ENCODE assay signal across 23 cellular contexts in genomic region chr1:2197732-2198165, GRCh38. TPM values are rescaled to one million over a fixed set of nuclear protein-coding genes. Genes with fewer than 3 reads are reported as not detected.
DNase-seq lines count a peak whose midpoint lies in the region; ATAC-seq, FAIRE-seq and TF ChIP-seq lines count a peak whose summit lies in the region.
"Had no signal": no experiment of that assay in that cellular context is flagged by ENCODE, and none has a peak within 500 bp of the region (broad histone marks: within the 10 kb centered on the region; RNA-seq: fewer than 3 reads in every experiment).

No MANE protein-coding gene starts in this region.

- no peaks in the 10 kb centered on the region for H3K27me3 ChIP-seq in CD4-positive, CD25-positive, alpha-beta regulatory T cell (ENCODE audit: control insufficient read depth, insufficient read depth, low read length)
- H3K27me3 ChIP-seq in bronchial epithelial cell (ENCODE audit: control insufficient read depth, insufficient read depth, low read length) (no peaks in the 10 kb centered on the region), neuronal stem cell (ENCODE audit: control insufficient read depth in 3 of 3, insufficient read depth in 3 of 3, low read depth in 1 of 3, low read length in 3 of 3) (peaks cover 0 to 3% (median 0%) of the 10 kb centered on the region in 3 experiments), trophoblast cell (ENCODE audit: insufficient read depth, low read length) (no peaks in the 10 kb centered on the region)
- H3K27me3 ChIP-seq: BLaER1, left lung, SJSA1 had no signal

- H3K4me3 ChIP-seq in CD4-positive, CD25-positive, alpha-beta regulatory T cell (ENCODE audit: low read depth, low read length), result no peak overlapping the region
- H3K4me3 ChIP-seq in bronchial epithelial cell (ENCODE audit: low read depth, low read length), result no peak overlapping the region
- no peak overlapping the region for H3K4me3 ChIP-seq in neuronal stem cell (ENCODE audit: low read length in 2 of 2)
- H3K4me3 ChIP-seq in trophoblast cell (ENCODE audit: low read depth, low read length), result no peak overlapping the region
- H3K4me3 ChIP-seq: BLaER1, coronary artery, left lung, SJSA1 had no signal

- no peak for TF ChIP-seq CTCF in bronchial epithelial cell (IDR thresholded peaks at IDR 0.05; ENCODE audit: insufficient read depth, low read length, severe bottlenecking)

- peak overlapping the region; percentile 60 for H3K9ac ChIP-seq in neuronal stem cell (ENCODE audit: low read depth, low read length, poor library complexity)
- H3K9ac ChIP-seq in trophoblast cell (ENCODE audit: low read length), result no peak overlapping the region

- WGBS in neuronal stem cell (ENCODE audit: extremely low coverage in 2 of 2, insufficient read length in 2 of 2, insufficient replicate concordance in 1 of 2), 2 donors, result no CpG with 5 or more reads among the region's 10 CpGs
- no CpG with 5 or more reads among the region's 10 CpGs for WGBS in trophoblast cell (ENCODE audit: extremely low coverage, insufficient coverage, insufficient read length)

- H2BK120ac ChIP-seq in neuronal stem cell (ENCODE audit: low read depth, low read length), result peak overlapping the region; percentile 47
- no peak overlapping the region for H2BK120ac ChIP-seq in trophoblast cell (ENCODE audit: insufficient read depth, low read length, poor library complexity)

- H3K36me3 ChIP-seq in CD4-positive, CD25-positive, alpha-beta regulatory T cell (ENCODE audit: control insufficient read depth, insufficient read depth, low read length), result no peaks in the 10 kb centered on the region
- H3K36me3 ChIP-seq in bronchial epithelial cell (ENCODE audit: control insufficient read depth, insufficient read depth, low read length) (peaks cover 3% of the 10 kb centered on the region), neuronal stem cell (replicated peaks in 1 of 2; ENCODE audit: control insufficient read depth in 2 of 2, insufficient read depth in 2 of 2, low read length in 2 of 2) (peaks cover 1 to 6% of the 10 kb centered on the region in 2 donors), trophoblast cell (ENCODE audit: control insufficient read depth in 1 of 2, insufficient read depth in 2 of 2, low read length in 2 of 2) (peaks cover 0 to under 1% of the 10 kb centered on the region in 2 experiments)
- H3K36me3 ChIP-seq: BLaER1, left lung had no signal

- H2BK15ac ChIP-seq in neuronal stem cell (ENCODE audit: low read length), result peak overlapping the region; percentile 67

- H3K4me2 ChIP-seq in neuronal stem cell (ENCODE audit: insufficient read depth, low read length, poor library complexity, severe bottlenecking) (no peak overlapping the region), trophoblast cell (ENCODE audit: low read length) (no peak overlapping the region)

- no peak for DNase-seq in CD4-positive, CD25-positive, alpha-beta regulatory T cell
- DNase-seq in OCI-M2 (lab: John Stamatoyannopoulos, UW; ENCODE audit: unreplicated experiment), result peak; percentile 9
- no peak for DNase-seq in bronchial epithelial cell (ENCODE audit: low read depth)
- no peak for DNase-seq in neuronal stem cell (ENCODE audit: low spot score)
- DNase-seq in trophoblast cell, result no peak
- DNase-seq in HEK293T (ENCODE audit: extremely low spot score), result no peak
- DNase-seq in SW 1271 (lab: John Stamatoyannopoulos, UW), result no peak
- DNase-seq in COLO668 (lab: John Stamatoyannopoulos, UW; ENCODE audit: unreplicated experiment), result no peak
- DNase-seq: activated CD4-positive, alpha-beta T cell treated with anti-CD3 and anti-CD28 coated beads, Interleukin-2, amount 50 U/mL, for 1 hour; anterior cingulate cortex; DMS79 treated with DMSO at 0.1 percent for 48 hours; KG1; left lung; NCI-H69; OCI-M1; small intestine had no signal

- no peaks in the 10 kb centered on the region for H3K9me3 Mint-ChIP-seq in CD4-positive, CD25-positive, alpha-beta regulatory T cell
- H3K9me3 Mint-ChIP-seq: activated T-helper 17 cell treated with anti-CD3 and anti-CD28 coated beads, Interleukin-2, amount 50 U/mL, for 72 hours; type B pancreatic cell had no signal

- CTCF ChIA-PET in HEK293T (lab: Yijun Ruan, JAX), result no interaction called here

- H2BK12ac ChIP-seq in neuronal stem cell (ENCODE audit: low read length), result peak overlapping the region; percentile 41
- no peak overlapping the region for H2BK12ac ChIP-seq in trophoblast cell (ENCODE audit: low read length)

- H3K18ac ChIP-seq in neuronal stem cell (ENCODE audit: low read length) (no peak overlapping the region), trophoblast cell (ENCODE audit: low read length) (no peak overlapping the region)

- no peaks in the 10 kb centered on the region for H3K36me3 Mint-ChIP-seq in CD4-positive, CD25-positive, alpha-beta regulatory T cell
- H3K36me3 Mint-ChIP-seq: type B pancreatic cell had no signal

- ATAC-seq in CD4-positive, CD25-positive, alpha-beta regulatory T cell (ENCODE audit: low read depth in 2 of 2), result no peak
- ATAC-seq: activated T-helper 17 cell treated with anti-CD3 and anti-CD28 coated beads, Interleukin-2, amount 50 U/mL, for 72 hours; left lung had no signal

- peak overlapping the region; percentile 92 for H2AK5ac ChIP-seq in neuronal stem cell (ENCODE audit: low read depth, low read length)
- no peak overlapping the region for H2AK5ac ChIP-seq in trophoblast cell (ENCODE audit: low read length)

- peak; percentile 89 for FAIRE-seq in bronchial epithelial cell (lab: Jason Lieb, UNC)
- FAIRE-seq: frontal cortex, H1, small intestine had no signal

- H4K12ac ChIP-seq in trophoblast cell (ENCODE audit: low read depth, low read length), result no peak overlapping the region

- H3K79me1 ChIP-seq in neuronal stem cell (ENCODE audit: low read depth, low read length) (peaks cover 8% of the 10 kb centered on the region), trophoblast cell (ENCODE audit: low read length) (peaks cover 15% of the 10 kb centered on the region)

- H3K27me3 Mint-ChIP-seq in CD4-positive, CD25-positive, alpha-beta regulatory T cell, result no peaks in the 10 kb centered on the region
- H3K27me3 Mint-ChIP-seq: activated T-helper 17 cell treated with anti-CD3 and anti-CD28 coated beads, Interleukin-2, amount 50 U/mL, for 72 hours; type B pancreatic cell had no signal

- H3K4me1 ChIP-seq in CD4-positive, CD25-positive, alpha-beta regulatory T cell (ENCODE audit: control insufficient read depth, insufficient read depth, low read length, poor library complexity, severe bottlenecking), result peaks cover 36% of the 10 kb centered on the region
- H3K4me1 ChIP-seq in neuronal stem cell (ENCODE audit: control insufficient read depth in 2 of 2, insufficient read depth in 1 of 2, low read depth in 1 of 2, low read length in 2 of 2) (peaks cover 15 to 28% of the 10 kb centered on the region in 2 donors), trophoblast cell (ENCODE audit: control insufficient read depth in 1 of 2, insufficient read depth in 2 of 2, low read length in 2 of 2) (peaks cover 13 to 17% of the 10 kb centered on the region in 2 experiments)

- H3K79me2 ChIP-seq in trophoblast cell (ENCODE audit: control insufficient read depth, insufficient read depth, low read length, poor library complexity), result peaks cover 3% of the 10 kb centered on the region

- H3K14ac ChIP-seq in neuronal stem cell (ENCODE audit: low read length), result no peak overlapping the region
- H3K14ac ChIP-seq in trophoblast cell (ENCODE audit: low read length), result no peak overlapping the region

- no peak overlapping the region for H4K91ac ChIP-seq in neuronal stem cell (ENCODE audit: low read depth, low read length, poor library complexity)
- no peak overlapping the region for H4K91ac ChIP-seq in trophoblast cell (ENCODE audit: low read depth, low read length)

- H3K4ac ChIP-seq in neuronal stem cell (ENCODE audit: low read length), result peak overlapping the region; percentile 11
- H3K4ac ChIP-seq in trophoblast cell (ENCODE audit: low read depth, low read length), result no peak overlapping the region

- H3K27ac ChIP-seq in CD4-positive, CD25-positive, alpha-beta regulatory T cell (ENCODE audit: insufficient read depth, low read length, poor library complexity, severe bottlenecking), result no peak overlapping the region
- no peak overlapping the region for H3K27ac ChIP-seq in neuronal stem cell (replicated peaks; ENCODE audit: low read length)
- H3K27ac ChIP-seq in trophoblast cell (ENCODE audit: low read depth, low read length), result no peak overlapping the region
- H3K27ac ChIP-seq: SJSA1 had no signal

- POLR2A ChIA-PET in HEK293T (lab: Yijun Ruan, JAX), result interaction anchor here (0.9 kb wide), 1 partner anchor 53 kb away, joined by 4 read pairs; no protein-coding TSS in a partner anchor

- H3K4me1 Mint-ChIP-seq in CD4-positive, CD25-positive, alpha-beta regulatory T cell, result peaks cover 0 to 30% (median 9%) of the 10 kb centered on the region in 4 donors

- H2BK5ac ChIP-seq in neuronal stem cell (ENCODE audit: low read length), result peak overlapping the region; percentile 93
- no peak overlapping the region for H2BK5ac ChIP-seq in trophoblast cell (ENCODE audit: low read depth, low read length, poor library complexity)

- H3K23ac ChIP-seq in neuronal stem cell (ENCODE audit: low read depth, low read length, poor library complexity), result no peak overlapping the region
- no peak overlapping the region for H3K23ac ChIP-seq in trophoblast cell (ENCODE audit: low read length)

- H3K27ac Mint-ChIP-seq in CD4-positive, CD25-positive, alpha-beta regulatory T cell, result peak overlapping the region; percentile 52 to 90 (median 62)
- H3K27ac Mint-ChIP-seq: type B pancreatic cell had no signal

- no peaks in the 10 kb centered on the region for H3K9me3 ChIP-seq in CD4-positive, CD25-positive, alpha-beta regulatory T cell (ENCODE audit: control insufficient read depth in 2 of 2, low read length in 2 of 2)
- H3K9me3 ChIP-seq in neuronal stem cell (replicated peaks in 1 of 2; ENCODE audit: control insufficient read depth in 2 of 2, insufficient read depth in 1 of 2, low read depth in 1 of 2, low read length in 2 of 2) (no peaks in the 10 kb centered on the region), trophoblast cell (ENCODE audit: insufficient read depth, low read depth, low read length) (no peaks in the 10 kb centered on the region)
- H3K9me3 ChIP-seq: BLaER1, left lung, SJSA1 had no signal

- H4K8ac ChIP-seq in neuronal stem cell (ENCODE audit: low read depth, low read length) (no peak overlapping the region), trophoblast cell (ENCODE audit: low read depth, low read length) (no peak overlapping the region)

- peak overlapping the region in 1 of 4 donors; percentile 22 for H3K4me3 Mint-ChIP-seq in CD4-positive, CD25-positive, alpha-beta regulatory T cell
- H3K4me3 Mint-ChIP-seq: type B pancreatic cell had no signal

- H2AFZ ChIP-seq in neuronal stem cell (ENCODE audit: low read length) (no peak overlapping the region), trophoblast cell (ENCODE audit: insufficient read depth, low read length, poor library complexity) (no peak overlapping the region)

RNA-seq across cellular contexts. Expression of gene FAAP20, which starts 3.2 kb away (rescaled TPM):
- 40.4 TPM for total RNA-seq in CD4-positive, CD25-positive, alpha-beta regulatory T cell
- polyA plus RNA-seq in CD4-positive, CD25-positive, alpha-beta regulatory T cell, result 10 to 100 TPM; 40.0 to 66.5 (median 51.5) TPM
- 14.2 and 15.0 TPM in 2 replicates for total RNA-seq in bronchial epithelial cell
- 108 TPM for polyA plus RNA-seq in neuronal stem cell (2013, experiment 1 of 2)
- polyA plus RNA-seq in neuronal stem cell (2013, experiment 2 of 2), result 108 TPM
- polyA plus RNA-seq in trophoblast cell (2013), result 85.8 and 86.1 TPM in 2 replicates

RNA-seq across cellular contexts. Expression of gene SKI, which starts 30.4 kb away (rescaled TPM):
- total RNA-seq in CD4-positive, CD25-positive, alpha-beta regulatory T cell, result 218 TPM
- under 1 TPM; 0.25 to 0.57 (median 0.31) TPM for polyA plus RNA-seq in CD4-positive, CD25-positive, alpha-beta regulatory T cell
- total RNA-seq in bronchial epithelial cell, result 8.4 and 9.2 TPM in 2 replicates
- 37.5 TPM for polyA plus RNA-seq in neuronal stem cell (2013, experiment 1 of 2)
- 41.3 TPM for polyA plus RNA-seq in neuronal stem cell (2013, experiment 2 of 2)
- 73.3 and 73.7 TPM in 2 replicates for polyA plus RNA-seq in trophoblast cell (2013)

Comparison
In these comparisons a context has a peak if more than half of its experiments do, and no peak if none do; other contexts are left out.
1. RNA of gene SKI, which starts 30.4 kb away (total RNA-seq): 218 TPM in CD4-positive, CD25-positive, alpha-beta regulatory T cell (single experiment); 8.4 to 9.2 TPM in bronchial epithelial cell; every median in the first group is over 10 times any median in the second.